14 cellular contexts compared by ENCODE assay signal in the genomic region with DNA sequence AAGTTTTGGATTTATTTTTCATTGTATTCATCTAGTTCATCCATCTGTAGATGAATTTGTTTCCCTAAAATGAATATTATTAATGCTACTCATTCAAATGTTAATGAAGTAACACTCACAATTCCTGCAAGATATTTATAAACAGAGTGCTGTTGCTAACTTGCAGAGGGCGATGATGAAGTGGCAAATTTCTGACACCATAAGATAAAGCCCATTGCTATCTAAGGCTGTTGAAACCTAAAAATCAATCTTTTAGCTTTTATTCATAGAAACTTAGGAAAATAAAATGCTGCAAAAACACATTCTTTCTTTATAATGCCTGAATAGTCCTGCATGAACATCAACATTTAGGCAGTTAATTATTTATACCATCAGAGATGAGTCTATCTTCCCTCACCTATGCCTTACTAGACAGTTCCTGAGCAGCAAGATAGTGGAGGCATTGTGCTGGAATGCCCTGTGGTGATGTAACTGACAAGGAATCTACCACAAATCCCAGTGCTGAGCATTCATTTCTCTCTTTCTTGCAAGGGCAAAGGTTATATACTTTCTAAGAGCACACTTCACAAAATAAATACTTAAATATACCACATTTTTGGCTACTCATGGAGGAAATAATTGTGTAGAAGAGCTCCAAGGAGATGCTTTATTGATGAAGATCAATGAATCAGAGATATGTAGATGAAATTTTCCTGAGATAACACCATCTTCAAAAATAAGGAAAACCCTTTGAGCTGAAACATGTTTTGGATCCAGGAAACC. TPM values are rescaled to one million over a fixed set of nuclear protein-coding genes. Genes with fewer than 3 reads are reported as not detected.
A peak's percentile ranks its signal among the peaks of the same experiment; 100 is the strongest.
DNase-seq lines count a peak whose midpoint lies in the region; TF ChIP-seq lines count a peak whose summit lies in the region.
"Had no signal": no experiment of that assay in that cellular context is flagged by ENCODE, and none has a peak within 500 bp of the region (broad histone marks: within the 10 kb centered on the region; RNA-seq: fewer than 3 reads in every experiment).

No MANE protein-coding gene starts in this region.

- no peaks in the 10 kb centered on the region for H3K9me3 ChIP-seq in prostate gland

- no peak overlapping the region for H3K27ac ChIP-seq in prostate gland

- H3K4me1 ChIP-seq in prostate gland (replicated peaks), result no peaks in the 10 kb centered on the region

- TF ChIP-seq POLR2A in prostate gland (IDR thresholded peaks at IDR 0.05), result no peak

- H3K27me3 Mint-ChIP-seq in endothelial cell (ENCODE audit: unreplicated experiment), result no peaks in the 10 kb centered on the region

- H3K36me3 Mint-ChIP-seq in endothelial cell (ENCODE audit: low read depth, unreplicated experiment), result no peaks in the 10 kb centered on the region
- H3K36me3 Mint-ChIP-seq: CD8-positive, alpha-beta T cell had no signal

- no peak for TF ChIP-seq CTCF in AG09319 (IDR thresholded peaks at IDR 0.05; ENCODE audit: low read depth, low read length)
- no peak for TF ChIP-seq CTCF in astrocyte of the spinal cord (IDR thresholded peaks at IDR 0.05; ENCODE audit: low read depth, low read length)
- TF ChIP-seq CTCF in prostate gland (IDR thresholded peaks at IDR 0.05), result no peak
- TF ChIP-seq CTCF in endothelial cell (IDR thresholded peaks at IDR 0.05; ENCODE audit: unreplicated experiment), result no peak

- in situ Hi-C loops in astrocyte of the spinal cord (cut with HindIII; ENCODE audit: low sequenced_read_pairs), result no loop called here

- intact Hi-C loops in prostate gland (cut with DNase I), result no loop called here

- no peaks in the 10 kb centered on the region for H3K27me3 ChIP-seq in prostate gland (replicated peaks; ENCODE audit: insufficient read depth)

- no peaks in the 10 kb centered on the region for H3K4me1 Mint-ChIP-seq in endothelial cell (ENCODE audit: unreplicated experiment)

- H3K4me3 ChIP-seq in astrocyte of the spinal cord (ENCODE audit: low read depth, low read length) (no peak overlapping the region), prostate gland (no peak overlapping the region)

- WGBS in prostate gland, result 83% methylated on average over 1 of the region's 1 CpG

- H3K4me3 Mint-ChIP-seq in endothelial cell (ENCODE audit: unreplicated experiment), result no peak overlapping the region
- H3K4me3 Mint-ChIP-seq: CD8-positive, alpha-beta T cell had no signal

- DNase-seq in AG09319 (ENCODE audit: extremely low read depth, low read depth) (peak; percentile 43), HuH-7 (ENCODE audit: low spot score) (peak; percentile 30), astrocyte of the spinal cord (ENCODE audit: low read depth, low spot score) (peak; percentile 80), kidney tubule cell (ENCODE audit: low spot score) (peak; percentile 98), prostate gland (ENCODE audit: low spot score) (no peak), endothelial cell (ENCODE audit: low spot score) (no peak), NCI-H1105 (lab: John Stamatoyannopoulos, UW) (no peak), NAMALWA (ENCODE audit: low spot score) (no peak)
- DNase-seq: activated gamma-delta T cell treated with Interleukin-2 at 50 U/mL for 16 hours; CD8-positive, alpha-beta T cell; effector CD8-positive, alpha-beta T cell; NCI-H1048 had no signal

- H3K36me3 ChIP-seq in prostate gland, result no peaks in the 10 kb centered on the region

- no peak overlapping the region for H3K27ac Mint-ChIP-seq in endothelial cell (ENCODE audit: unreplicated experiment)
- H3K27ac Mint-ChIP-seq: CD8-positive, alpha-beta T cell had no signal

- no peaks in the 10 kb centered on the region for H3K9me3 Mint-ChIP-seq in endothelial cell (ENCODE audit: unreplicated experiment)

RNA-seq across cellular contexts. Expression of a gene that starts 57.6 kb away (rescaled TPM):
- total RNA-seq in prostate gland (1 to 10 TPM in 1 of 2 donors, not detected in 1; 3.5 TPM), endothelial cell (ENCODE audit: unreplicated experiment) (not detected)
- total RNA-seq: CD8-positive, alpha-beta T cell; left lobe of liver; pulmonary artery endothelial cell had no signal

Comparison
In these comparisons a context has a peak if more than half of its experiments do, and no peak if none do; other contexts are left out.
1. DNase-seq: peak in AG09319 (single experiment), HuH-7 (single experiment), astrocyte of the spinal cord (single experiment) and kidney tubule cell (single experiment); none in prostate gland (single experiment), endothelial cell (single experiment), NCI-H1105 (single experiment) and NAMALWA (single experiment).